Comparison of ENCODE assay signal across 29 cellular contexts in genomic region chr6:37931076-37931465, GRCh38.
DNase-seq lines count a peak whose midpoint lies in the region; ATAC-seq and TF ChIP-seq lines count a peak whose summit lies in the region.
"Had no signal": no experiment of that assay in that cellular context is flagged by ENCODE, and none has a peak within 500 bp of the region (broad histone marks: within the 10 kb centered on the region; RNA-seq: fewer than 3 reads in every experiment).

No MANE protein-coding gene starts in this region.

- H3K36me3 Mint-ChIP-seq in Caco-2 (ENCODE audit: insufficient read depth, unreplicated experiment) (peaks cover 22% of the 10 kb centered on the region), nephron progenitor cell (ENCODE audit: low read depth) (peaks cover 30% of the 10 kb centered on the region)

- POLR2A ChIA-PET in Caco-2 (lab: Charles Lee) = no interaction called here
- POLR2A ChIA-PET in PC-3 (lab: Charles Lee; ENCODE audit: unreplicated experiment) = no interaction called here

- H3K36me3 ChIP-seq in Caco-2 (ENCODE audit: control insufficient read depth, insufficient read depth, low read length) (no peaks in the 10 kb centered on the region), PC-3 (ENCODE audit: low read depth, low read length) (no peaks in the 10 kb centered on the region), hepatocyte (replicated peaks; ENCODE audit: insufficient read depth, low read depth) (no peaks in the 10 kb centered on the region)
- H3K36me3 ChIP-seq: gastroesophageal sphincter, left lung, neural progenitor cell had no signal

- peaks cover 28% of the 10 kb centered on the region for H3K79me2 ChIP-seq in PC-3 (ENCODE audit: low read length)
- H3K79me2 ChIP-seq in hepatocyte = peaks cover 88% of the 10 kb centered on the region

- WGBS in hepatocyte (ENCODE audit: low lambda C conversion rate, missing lambda C conversion rate) = 90% methylated on average over 1 of the region's 1 CpG

- H3K4me1 ChIP-seq in Caco-2 (peaks cover 18% of the 10 kb centered on the region; the same call in 1 of the 2 replicates), PC-3 (ENCODE audit: insufficient read depth, low read length) (no peaks in the 10 kb centered on the region), hepatocyte (ENCODE audit: insufficient read depth) (no peaks in the 10 kb centered on the region)
- H3K4me1 ChIP-seq: SJSA1 had no signal

- H4K20me1 ChIP-seq in PC-3 (ENCODE audit: low read length) (peaks cover 17% of the 10 kb centered on the region; the same call in 1 of the 2 replicates), hepatocyte (ENCODE audit: insufficient read depth, poor library complexity, severe bottlenecking) (peaks cover 74% of the 10 kb centered on the region)

- BruUV-seq in Caco-2 (replicated peaks; lab: Mats Ljungman, UMichigan) = TSS peak; percentile 19
- BruUV-seq in PC-3 (replicated peaks; lab: Mats Ljungman, UMichigan) = TSS peak; percentile 16

- no peak overlapping the region for H3K27ac Mint-ChIP-seq in Caco-2 (ENCODE audit: unreplicated experiment)
- H3K27ac Mint-ChIP-seq in nephron progenitor cell = peak overlapping the region; percentile 29
- H3K27ac Mint-ChIP-seq: activated CD4-positive, alpha-beta memory T cell treated with anti-CD3 and anti-CD28 coated beads for 36 hours; activated naive CD8-positive, alpha-beta T cell; activated T-helper 2 cell treated with anti-CD3 and anti-CD28 coated beads, Interferon-gamma antibody, Interleukin-2, Interleukin-4, amounts not matched to agents 10 μg/mL and 5 μg/mL and 100 μg/mL, durations not matched to agents 14 hours and 24 hours and 36 hours; dendritic cell treated with granulocyte-macrophage colony-stimulating factor and Interleukin-4, amounts not matched to agents 40 ng/mL and 50 ng/mL, for 4 days had no signal

- H3K9me2 ChIP-seq in PC-3 (replicated peaks; ENCODE audit: low read length) = no peaks in the 10 kb centered on the region
- H3K9me2 ChIP-seq in hepatocyte (replicated peaks; ENCODE audit: insufficient read depth) = no peaks in the 10 kb centered on the region

- no peaks in the 10 kb centered on the region for H3K27me3 Mint-ChIP-seq in Caco-2 (ENCODE audit: insufficient read depth, unreplicated experiment)
- no peaks in the 10 kb centered on the region for H3K27me3 Mint-ChIP-seq in nephron progenitor cell (ENCODE audit: low read depth, poor library complexity)
- H3K27me3 Mint-ChIP-seq: activated CD4-positive, alpha-beta memory T cell treated with anti-CD3 and anti-CD28 coated beads for 36 hours; activated naive CD8-positive, alpha-beta T cell; dendritic cell treated with granulocyte-macrophage colony-stimulating factor and Interleukin-4, amounts not matched to agents 40 ng/mL and 50 ng/mL, for 4 days had no signal

- peaks cover 7% of the 10 kb centered on the region for H3K4me1 Mint-ChIP-seq in Caco-2 (ENCODE audit: low read depth, unreplicated experiment)
- peaks cover 16% of the 10 kb centered on the region for H3K4me1 Mint-ChIP-seq in nephron progenitor cell

- H2AFZ ChIP-seq in PC-3 (ENCODE audit: low read length) = no peak overlapping the region
- no peak overlapping the region for H2AFZ ChIP-seq in hepatocyte
- H2AFZ ChIP-seq: neural progenitor cell had no signal

- ATAC-seq in PC-3 = no peak
- ATAC-seq in HG03460 (IDR thresholded peaks at IDR 0.05; ENCODE audit: unreplicated experiment) = no peak
- ATAC-seq in GM18520 (IDR thresholded peaks at IDR 0.05; ENCODE audit: unreplicated experiment) = no peak
- ATAC-seq: activated CD4-positive, CD25-positive, alpha-beta regulatory T cell treated with anti-CD3 and anti-CD28 coated beads, Interleukin-2, amount 50 U/mL, for 24 hours; gastroesophageal sphincter; left lung; stimulated activated naive CD8-positive, alpha-beta T cell treated with anti-CD3 and anti-CD28 coated beads, Interleukin-15, Interleukin-2, amounts not matched to agents 100 U/mL and 50 U/mL, for 24 hours had no signal

- H3K4me2 ChIP-seq in PC-3 (ENCODE audit: low read length) (no peak overlapping the region), hepatocyte (peak overlapping the region; percentile 0)
- H3K4me2 ChIP-seq: neural progenitor cell had no signal

- H3F3A ChIP-seq in PC-3 (ENCODE audit: low read length, unreplicated experiment) = no peaks in the 10 kb centered on the region

- CTCF ChIA-PET in Caco-2 (lab: Charles Lee) (no interaction called here), PC-3 (lab: Charles Lee) (no interaction called here)

- H3K4me3 ChIP-seq in Caco-2 (ENCODE audit: low read depth, low read length) = no peak overlapping the region
- H3K4me3 ChIP-seq in PC-3 (ENCODE audit: low read length) = no peak overlapping the region
- no peak overlapping the region for H3K4me3 ChIP-seq in hepatocyte
- H3K4me3 ChIP-seq: gastroesophageal sphincter, left lung, neural progenitor cell, SJSA1, testis had no signal

- no peaks in the 10 kb centered on the region for H3K9me3 Mint-ChIP-seq in Caco-2 (ENCODE audit: unreplicated experiment)
- no peaks in the 10 kb centered on the region for H3K9me3 Mint-ChIP-seq in nephron progenitor cell
- H3K9me3 Mint-ChIP-seq: activated CD4-positive, alpha-beta memory T cell treated with anti-CD3 and anti-CD28 coated beads for 36 hours; activated T-helper 2 cell treated with anti-CD3 and anti-CD28 coated beads, Interferon-gamma antibody, Interleukin-2, Interleukin-4, amounts not matched to agents 10 μg/mL and 5 μg/mL and 100 μg/mL, durations not matched to agents 14 hours and 24 hours and 36 hours; dendritic cell treated with granulocyte-macrophage colony-stimulating factor and Interleukin-4, amounts not matched to agents 40 ng/mL and 50 ng/mL, for 4 days; neural progenitor cell had no signal

- H3K9ac ChIP-seq in PC-3 (ENCODE audit: low read length) = no peak overlapping the region
- H3K9ac ChIP-seq: neural progenitor cell had no signal

- H3K27ac ChIP-seq in PC-3 (ENCODE audit: low read length) (no peak overlapping the region), hepatocyte (peak overlapping the region; percentile 47)
- H3K27ac ChIP-seq: C4-2B, left lung, neural progenitor cell, SJSA1 had no signal

- H3K27me3 ChIP-seq in Caco-2 (replicated peaks; ENCODE audit: control insufficient read depth, insufficient read depth, low read length) (no peaks in the 10 kb centered on the region), PC-3 (ENCODE audit: low read length) (no peaks in the 10 kb centered on the region), hepatocyte (no peaks in the 10 kb centered on the region)
- H3K27me3 ChIP-seq: gastroesophageal sphincter, left lung, neural progenitor cell, SJSA1, testis had no signal

- H3K4me3 Mint-ChIP-seq in Caco-2 (ENCODE audit: unreplicated experiment) = no peak overlapping the region
- H3K4me3 Mint-ChIP-seq in nephron progenitor cell = no peak overlapping the region
- H3K4me3 Mint-ChIP-seq: activated CD4-positive, alpha-beta memory T cell treated with anti-CD3 and anti-CD28 coated beads for 36 hours; activated naive CD8-positive, alpha-beta T cell; dendritic cell treated with granulocyte-macrophage colony-stimulating factor and Interleukin-4, amounts not matched to agents 40 ng/mL and 50 ng/mL, for 4 days; neural progenitor cell had no signal

- no peak for DNase-seq in Caco-2
- DNase-seq in PC-3 = no peak
- DNase-seq in hepatocyte (ENCODE audit: low spot score) = no peak
- DNase-seq in nephron progenitor cell = no peak
- no peak for DNase-seq in DMS153 treated with DMSO at 0.1 percent for 48 hours (lab: John Stamatoyannopoulos, UW; ENCODE audit: unreplicated experiment)
- DNase-seq: activated CD4-positive, alpha-beta memory T cell treated with anti-CD3 and anti-CD28 coated beads for 36 hours; central memory CD4-positive, alpha-beta T cell; EL; hypothalamus; left lung; midbrain; NCI-H1105; NCI-H1930; NCI-H526; NK-92 treated with Interleukin-12 subunit alpha and Interleukin-12 subunit beta, amount 100 ng/mL, for 24 hours; posterior cingulate gyrus; stimulated activated naive CD8-positive, alpha-beta T cell treated with anti-CD3 and anti-CD28 coated beads, Interleukin-15, Interleukin-2, amounts not matched to agents 100 U/mL and 50 U/mL, for 24 hours; T-helper 1 cell; testis had no signal

- intact Hi-C loops in Caco-2 (cut with micrococcal nuclease; ENCODE audit: unreplicated experiment) (no loop called here), PC-3 (cut with micrococcal nuclease) (no loop called here)

- TF ChIP-seq CTCF in Caco-2 (IDR thresholded peaks at IDR 0.05; ENCODE audit: insufficient read depth in 1 of 2, low read depth in 1 of 2, low read length in 1 of 2, severe bottlenecking in 1 of 2, unreplicated experiment in 1 of 2) (no peak), PC-3 (conservative IDR thresholded peaks at IDR 0.05; ENCODE audit: low read depth, low read length) (no peak), hepatocyte (IDR thresholded peaks at IDR 0.05; ENCODE audit: poor library complexity) (no peak), nephron progenitor cell (IDR thresholded peaks at IDR 0.05) (no peak)

- H3K9me3 ChIP-seq in Caco-2 (no peaks in the 10 kb centered on the region), PC-3 (ENCODE audit: low read length) (no peaks in the 10 kb centered on the region), hepatocyte (ENCODE audit: low read depth) (no peaks in the 10 kb centered on the region)
- H3K9me3 ChIP-seq: gastroesophageal sphincter, left lung, SJSA1, testis had no signal
